Comparison of ENCODE assay signal across 17 cellular contexts in genomic region chr12:114275937-114276785, GRCh38.
"Had no signal": no experiment of that assay in that cellular context is flagged by ENCODE, and none has a peak within 500 bp of the region (broad histone marks: within the 10 kb centered on the region; RNA-seq: fewer than 3 reads in every experiment).

No MANE protein-coding gene starts in this region.

- H3K4me1 Mint-ChIP-seq: natural killer cell; stimulated activated memory B cell treated with anti-CD40 and anti-IgM and Interleukin-4, amounts not matched to agents 10 μg/mL and 1 μg/mL and 100 μg/mL, for 72 hours had no signal

- H3K27me3 Mint-ChIP-seq: stimulated activated memory B cell treated with anti-CD40 and anti-IgM and Interleukin-4, amounts not matched to agents 10 μg/mL and 1 μg/mL and 100 μg/mL, for 72 hours had no signal

- H3K9ac ChIP-seq: parathyroid adenoma had no signal

- H3K36me3 Mint-ChIP-seq: activated naive CD4-positive, alpha-beta T cell treated with anti-CD3 and anti-CD28 coated beads, Interleukin-2, amount 50 U/mL, for 72 hours; natural killer cell; stimulated activated memory B cell treated with anti-CD40 and anti-IgM and Interleukin-4, amounts not matched to agents 10 μg/mL and 1 μg/mL and 100 μg/mL, for 72 hours had no signal

- ATAC-seq: activated CD8-positive, alpha-beta T cell treated with anti-CD3 and anti-CD28 coated beads for 36 hours; activated naive CD4-positive, alpha-beta T cell treated with anti-CD3 and anti-CD28 coated beads, Interleukin-2, amount 50 U/mL, for 72 hours; activated T-cell treated with anti-CD3 and anti-CD28 coated beads, Interleukin-2, amount 50 U/mL, for 4 hours; effector memory CD8-positive, alpha-beta T cell; natural killer cell; stimulated activated memory B cell treated with anti-CD40 and anti-IgM and Interleukin-4, amounts not matched to agents 10 μg/mL and 1 μg/mL and 100 μg/mL, for 72 hours had no signal

- H3K36me3 ChIP-seq: breast epithelium, neutrophil had no signal

- H3K4me3 Mint-ChIP-seq: activated CD8-positive, alpha-beta T cell treated with anti-CD3 and anti-CD28 coated beads for 36 hours; activated T-cell treated with anti-CD3 and anti-CD28 coated beads, Interleukin-2, amount 50 U/mL, for 4 hours; effector memory CD8-positive, alpha-beta T cell; natural killer cell; stimulated activated memory B cell treated with anti-CD40 and anti-IgM and Interleukin-4, amounts not matched to agents 10 μg/mL and 1 μg/mL and 100 μg/mL, for 72 hours had no signal

- H3K79me2 ChIP-seq: parathyroid adenoma had no signal

- DNase-seq: activated CD4-positive, alpha-beta T cell treated with anti-CD3 and anti-CD28 coated beads for 4 hours; activated CD8-positive, alpha-beta T cell treated with anti-CD3 and anti-CD28 coated beads for 36 hours; activated effector memory CD4-positive, alpha-beta T cell treated with anti-CD3 and anti-CD28 coated beads, Interleukin-2, amount 50 U/mL, for 16 hours; activated T-cell treated with anti-CD3 and anti-CD28 coated beads, Interleukin-2, amount 50 U/mL, for 4 hours; amygdala; dermis blood vessel endothelial cell; effector memory CD8-positive, alpha-beta T cell; kidney glomerular epithelial cell; mesenchymal stem cell; natural killer cell; T-helper 2 cell had no signal

- H3K9me3 Mint-ChIP-seq: activated CD8-positive, alpha-beta T cell treated with anti-CD3 and anti-CD28 coated beads for 36 hours; activated T-cell treated with anti-CD3 and anti-CD28 coated beads, Interleukin-2, amount 50 U/mL, for 4 hours; stimulated activated memory B cell treated with anti-CD40 and anti-IgM and Interleukin-4, amounts not matched to agents 10 μg/mL and 1 μg/mL and 100 μg/mL, for 72 hours had no signal

- H3K4me3 ChIP-seq: breast epithelium had no signal

- H3K27ac ChIP-seq: breast epithelium, epithelial cell of prostate, neutrophil, parathyroid adenoma had no signal

- H3K27ac Mint-ChIP-seq: activated CD8-positive, alpha-beta T cell treated with anti-CD3 and anti-CD28 coated beads for 36 hours; activated naive CD4-positive, alpha-beta T cell treated with anti-CD3 and anti-CD28 coated beads, Interleukin-2, amount 50 U/mL, for 72 hours; effector memory CD8-positive, alpha-beta T cell; natural killer cell; stimulated activated memory B cell treated with anti-CD40 and anti-IgM and Interleukin-4, amounts not matched to agents 10 μg/mL and 1 μg/mL and 100 μg/mL, for 72 hours had no signal

- H3K4me1 ChIP-seq: breast epithelium, parathyroid adenoma had no signal

- H3K27me3 ChIP-seq: breast epithelium, neutrophil had no signal

- H2AFZ ChIP-seq: parathyroid adenoma had no signal

- H3K9me3 ChIP-seq: breast epithelium, neutrophil had no signal
